1 cellular context compared by ENCODE assay signal in genomic region chr6:56714982-56715456, GRCh38.
TF ChIP-seq lines count a peak whose summit lies in the region.

No MANE protein-coding gene starts in this region.

TF ChIP-seq in HepG2, 621 proteins besides CTCF, POLR2A, EP300 and RAD21 (continued from another document):
- no peak for TF ChIP-seq IRF9 (CRISPR knock-in tag; IDR thresholded peaks at IDR 0.05; ENCODE audit: borderline replicate concordance)
- TF ChIP-seq NFE2 (CRISPR knock-in tag; IDR thresholded peaks at IDR 0.05), result no peak
- no peak for TF ChIP-seq E2F2 (CRISPR knock-in tag; IDR thresholded peaks at IDR 0.05; ENCODE audit: borderline replicate concordance)
- TF ChIP-seq, protein P1, sequence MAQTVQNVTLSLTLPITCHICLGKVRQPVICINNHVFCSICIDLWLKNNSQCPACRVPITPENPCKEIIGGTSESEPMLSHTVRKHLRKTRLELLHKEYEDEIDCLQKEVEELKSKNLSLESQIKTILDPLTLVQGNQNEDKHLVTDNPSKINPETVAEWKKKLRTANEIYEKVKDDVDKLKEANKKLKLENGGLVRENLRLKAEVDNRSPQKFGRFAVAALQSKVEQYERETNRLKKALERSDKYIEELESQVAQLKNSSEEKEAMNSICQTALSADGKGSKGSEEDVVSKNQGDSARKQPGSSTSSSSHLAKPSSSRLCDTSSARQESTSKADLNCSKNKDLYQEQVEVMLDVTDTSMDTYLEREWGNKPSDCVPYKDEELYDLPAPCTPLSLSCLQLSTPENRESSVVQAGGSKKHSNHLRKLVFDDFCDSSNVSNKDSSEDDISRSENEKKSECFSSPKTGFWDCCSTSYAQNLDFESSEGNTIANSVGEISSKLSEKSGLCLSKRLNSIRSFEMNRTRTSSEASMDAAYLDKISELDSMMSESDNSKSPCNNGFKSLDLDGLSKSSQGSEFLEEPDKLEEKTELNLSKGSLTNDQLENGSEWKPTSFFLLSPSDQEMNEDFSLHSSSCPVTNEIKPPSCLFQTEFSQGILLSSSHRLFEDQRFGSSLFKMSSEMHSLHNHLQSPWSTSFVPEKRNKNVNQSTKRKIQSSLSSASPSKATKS (CRISPR knock-in tag; IDR thresholded peaks at IDR 0.05), result no peak
- TF ChIP-seq, protein P2, sequence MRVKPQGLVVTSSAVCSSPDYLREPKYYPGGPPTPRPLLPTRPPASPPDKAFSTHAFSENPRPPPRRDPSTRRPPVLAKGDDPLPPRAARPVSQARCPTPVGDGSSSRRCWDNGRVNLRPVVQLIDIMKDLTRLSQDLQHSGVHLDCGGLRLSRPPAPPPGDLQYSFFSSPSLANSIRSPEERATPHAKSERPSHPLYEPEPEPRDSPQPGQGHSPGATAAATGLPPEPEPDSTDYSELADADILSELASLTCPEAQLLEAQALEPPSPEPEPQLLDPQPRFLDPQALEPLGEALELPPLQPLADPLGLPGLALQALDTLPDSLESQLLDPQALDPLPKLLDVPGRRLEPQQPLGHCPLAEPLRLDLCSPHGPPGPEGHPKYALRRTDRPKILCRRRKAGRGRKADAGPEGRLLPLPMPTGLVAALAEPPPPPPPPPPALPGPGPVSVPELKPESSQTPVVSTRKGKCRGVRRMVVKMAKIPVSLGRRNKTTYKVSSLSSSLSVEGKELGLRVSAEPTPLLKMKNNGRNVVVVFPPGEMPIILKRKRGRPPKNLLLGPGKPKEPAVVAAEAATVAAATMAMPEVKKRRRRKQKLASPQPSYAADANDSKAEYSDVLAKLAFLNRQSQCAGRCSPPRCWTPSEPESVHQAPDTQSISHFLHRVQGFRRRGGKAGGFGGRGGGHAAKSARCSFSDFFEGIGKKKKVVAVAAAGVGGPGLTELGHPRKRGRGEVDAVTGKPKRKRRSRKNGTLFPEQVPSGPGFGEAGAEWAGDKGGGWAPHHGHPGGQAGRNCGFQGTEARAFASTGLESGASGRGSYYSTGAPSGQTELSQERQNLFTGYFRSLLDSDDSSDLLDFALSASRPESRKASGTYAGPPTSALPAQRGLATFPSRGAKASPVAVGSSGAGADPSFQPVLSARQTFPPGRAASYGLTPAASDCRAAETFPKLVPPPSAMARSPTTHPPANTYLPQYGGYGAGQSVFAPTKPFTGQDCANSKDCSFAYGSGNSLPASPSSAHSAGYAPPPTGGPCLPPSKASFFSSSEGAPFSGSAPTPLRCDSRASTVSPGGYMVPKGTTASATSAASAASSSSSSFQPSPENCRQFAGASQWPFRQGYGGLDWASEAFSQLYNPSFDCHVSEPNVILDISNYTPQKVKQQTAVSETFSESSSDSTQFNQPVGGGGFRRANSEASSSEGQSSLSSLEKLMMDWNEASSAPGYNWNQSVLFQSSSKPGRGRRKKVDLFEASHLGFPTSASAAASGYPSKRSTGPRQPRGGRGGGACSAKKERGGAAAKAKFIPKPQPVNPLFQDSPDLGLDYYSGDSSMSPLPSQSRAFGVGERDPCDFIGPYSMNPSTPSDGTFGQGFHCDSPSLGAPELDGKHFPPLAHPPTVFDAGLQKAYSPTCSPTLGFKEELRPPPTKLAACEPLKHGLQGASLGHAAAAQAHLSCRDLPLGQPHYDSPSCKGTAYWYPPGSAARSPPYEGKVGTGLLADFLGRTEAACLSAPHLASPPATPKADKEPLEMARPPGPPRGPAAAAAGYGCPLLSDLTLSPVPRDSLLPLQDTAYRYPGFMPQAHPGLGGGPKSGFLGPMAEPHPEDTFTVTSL (CRISPR knock-in tag; IDR thresholded peaks at IDR 0.05; ENCODE audit: borderline replicate concordance), result peak; percentile 68; the same call in 1 of the 2 replicates
- no peak for TF ChIP-seq U2AF1 (optimal IDR thresholded peaks at IDR 0.05; ENCODE audit: low read depth, low read length)
- 0 out of 2 replicates have a peak, but pooled peaks have one; percentile 13 for TF ChIP-seq MXD4 (CRISPR knock-in tag; IDR thresholded peaks at IDR 0.05)
- TF ChIP-seq SP2 (CRISPR knock-in tag; IDR thresholded peaks at IDR 0.05), result no peak
- TF ChIP-seq HNF1B (CRISPR knock-in tag; IDR thresholded peaks at IDR 0.05), result 0 out of 2 replicates have a peak, but pooled peaks have one; percentile 18
- TF ChIP-seq TFAP4 (IDR thresholded peaks at IDR 0.05; ENCODE audit: borderline replicate concordance, low read depth), result peak; percentile 91
- 0 out of 2 replicates have a peak, but pooled peaks have one; percentile 23 for TF ChIP-seq ZMYM4 (CRISPR knock-in tag; IDR thresholded peaks at IDR 0.05)
- no peak for TF ChIP-seq ZNF143 (CRISPR knock-in tag; IDR thresholded peaks at IDR 0.05)
- no peak for TF ChIP-seq AGO2 (optimal IDR thresholded peaks at IDR 0.05; ENCODE audit: low read depth, low read length)
- no peak for TF ChIP-seq MED8 (CRISPR knock-in tag; IDR thresholded peaks at IDR 0.05; ENCODE audit: insufficient replicate concordance)
- no peak for TF ChIP-seq ZNF710 (CRISPR knock-in tag; IDR thresholded peaks at IDR 0.05; ENCODE audit: borderline replicate concordance)
- TF ChIP-seq ZIK1 (CRISPR knock-in tag; IDR thresholded peaks at IDR 0.05; ENCODE audit: borderline replicate concordance, low read depth), result no peak
- peak; percentile 44 for TF ChIP-seq ASH2L (IDR thresholded peaks at IDR 0.05; ENCODE audit: insufficient read length, low read depth, low read length)
- no peak for TF ChIP-seq ZNF761 (CRISPR knock-in tag; conservative IDR thresholded peaks at IDR 0.05)
- peak; percentile 20; the same call in 1 of the 2 replicates for TF ChIP-seq ELF3 (CRISPR knock-in tag; IDR thresholded peaks at IDR 0.05)
- TF ChIP-seq, protein P3, sequence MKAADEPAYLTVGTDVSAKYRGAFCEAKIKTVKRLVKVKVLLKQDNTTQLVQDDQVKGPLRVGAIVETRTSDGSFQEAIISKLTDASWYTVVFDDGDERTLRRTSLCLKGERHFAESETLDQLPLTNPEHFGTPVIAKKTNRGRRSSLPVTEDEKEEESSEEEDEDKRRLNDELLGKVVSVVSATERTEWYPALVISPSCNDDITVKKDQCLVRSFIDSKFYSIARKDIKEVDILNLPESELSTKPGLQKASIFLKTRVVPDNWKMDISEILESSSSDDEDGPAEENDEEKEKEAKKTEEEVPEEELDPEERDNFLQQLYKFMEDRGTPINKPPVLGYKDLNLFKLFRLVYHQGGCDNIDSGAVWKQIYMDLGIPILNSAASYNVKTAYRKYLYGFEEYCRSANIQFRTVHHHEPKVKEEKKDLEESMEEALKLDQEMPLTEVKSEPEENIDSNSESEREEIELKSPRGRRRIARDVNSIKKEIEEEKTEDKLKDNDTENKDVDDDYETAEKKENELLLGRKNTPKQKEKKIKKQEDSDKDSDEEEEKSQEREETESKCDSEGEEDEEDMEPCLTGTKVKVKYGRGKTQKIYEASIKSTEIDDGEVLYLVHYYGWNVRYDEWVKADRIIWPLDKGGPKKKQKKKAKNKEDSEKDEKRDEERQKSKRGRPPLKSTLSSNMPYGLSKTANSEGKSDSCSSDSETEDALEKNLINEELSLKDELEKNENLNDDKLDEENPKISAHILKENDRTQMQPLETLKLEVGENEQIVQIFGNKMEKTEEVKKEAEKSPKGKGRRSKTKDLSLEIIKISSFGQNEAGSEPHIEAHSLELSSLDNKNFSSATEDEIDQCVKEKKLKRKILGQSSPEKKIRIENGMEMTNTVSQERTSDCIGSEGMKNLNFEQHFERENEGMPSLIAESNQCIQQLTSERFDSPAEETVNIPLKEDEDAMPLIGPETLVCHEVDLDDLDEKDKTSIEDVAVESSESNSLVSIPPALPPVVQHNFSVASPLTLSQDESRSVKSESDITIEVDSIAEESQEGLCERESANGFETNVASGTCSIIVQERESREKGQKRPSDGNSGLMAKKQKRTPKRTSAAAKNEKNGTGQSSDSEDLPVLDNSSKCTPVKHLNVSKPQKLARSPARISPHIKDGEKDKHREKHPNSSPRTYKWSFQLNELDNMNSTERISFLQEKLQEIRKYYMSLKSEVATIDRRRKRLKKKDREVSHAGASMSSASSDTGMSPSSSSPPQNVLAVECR (CRISPR knock-in tag; IDR thresholded peaks at IDR 0.05; ENCODE audit: borderline replicate concordance), result no peak
TF ChIP-seq in HepG2: peak in this region for 61.
